ENCODE assay signal across 23 cellular contexts in genomic region chr3:24222165-24222805, GRCh38.
DNase-seq lines count a peak whose midpoint lies in the region; ATAC-seq, FAIRE-seq and TF ChIP-seq lines count a peak whose summit lies in the region.
"Had no signal": no experiment of that assay in that cellular context is flagged by ENCODE, and none has a peak within 500 bp of the region (broad histone marks: within the 10 kb centered on the region; RNA-seq: fewer than 3 reads in every experiment).

No MANE protein-coding gene starts in this region.

- no peaks in the 10 kb centered on the region for H3K79me1 ChIP-seq in H1 (ENCODE audit: low read depth, low read length)

- no peak overlapping the region for H2BK20ac ChIP-seq in H1 (ENCODE audit: low read length)

- H4K91ac ChIP-seq in H1 (replicated peaks; ENCODE audit: insufficient read length, low read length) = no peak overlapping the region

- no peaks in the 10 kb centered on the region for H3K23me2 ChIP-seq in H1 (ENCODE audit: low read depth, low read length)

- H3K4ac ChIP-seq in H1 (replicated peaks; ENCODE audit: insufficient read length, low read depth, low read length) = no peak overlapping the region

- no peak for TF ChIP-seq EP300 in H1 (IDR thresholded peaks at IDR 0.05; ENCODE audit: borderline replicate concordance in 1 of 2, low read depth in 2 of 2, low read length in 2 of 2)

- no peaks in the 10 kb centered on the region for H3K27me3 Mint-ChIP-seq in activated naive CD4-positive, alpha-beta T cell treated with anti-CD3 and anti-CD28 coated beads, Interleukin-2, amount 10 ng/mL, durations not matched to agents 7 days and 5 days

- no peak for TF ChIP-seq CTCF in AG10803 (conservative IDR thresholded peaks at IDR 0.05; ENCODE audit: low read length)
- TF ChIP-seq CTCF in H1 (IDR thresholded peaks at IDR 0.05; ENCODE audit: control extremely low read depth in 1 of 3, insufficient read depth in 1 of 3, low read depth in 1 of 3, low read length in 3 of 3) = no peak
- TF ChIP-seq CTCF in GM13977 (IDR thresholded peaks at IDR 0.05; ENCODE audit: extremely low read depth, insufficient read depth, missing control alignments) = no peak

- no peak overlapping the region for H4K5ac ChIP-seq in H1 (ENCODE audit: insufficient read length, low read depth, low read length)

- no peak overlapping the region for H3K9ac ChIP-seq in H1 (replicated peaks in 1 of 4; ENCODE audit: extremely low read depth in 1 of 4, low read depth in 3 of 4, low read length in 3 of 4)

- H3K4me1 Mint-ChIP-seq in activated naive CD4-positive, alpha-beta T cell treated with anti-CD3 and anti-CD28 coated beads, Interleukin-2, amount 10 ng/mL, durations not matched to agents 7 days and 5 days = no peaks in the 10 kb centered on the region
- H3K4me1 Mint-ChIP-seq: activated CD4-positive, alpha-beta T cell treated with anti-CD3 and anti-CD28 coated beads, Interleukin-2, amount 10 ng/mL, durations not matched to agents 24 days and 14 days had no signal

- H3K23ac ChIP-seq in H1 (ENCODE audit: insufficient read length) = no peak overlapping the region

- H3K4me3 ChIP-seq in AG10803 (ENCODE audit: low read length) (no peak overlapping the region), H1 (ENCODE audit: extremely low read depth in 1 of 4, insufficient read depth in 2 of 4, low read depth in 3 of 4, low read length in 4 of 4) (no peak overlapping the region)
- H3K4me3 ChIP-seq: breast epithelium, left lung, prostate gland, SK-N-MC had no signal

- H2BK12ac ChIP-seq in H1 (ENCODE audit: low read depth, low read length) = peak overlapping the region; percentile 54; the same call in 1 of the 2 replicates

- CTCF ChIA-PET in H1 (lab: Charles Lee; ENCODE audit: partially characterized antibody) = interaction anchor here (1.3 to 4.4 kb wide), 3 partner anchors 24 to 133 kb away, joined by 3 to 25 read pairs (median 8); no protein-coding TSS in a partner anchor
- CTCF ChIA-PET in activated naive CD4-positive, alpha-beta T cell treated with anti-CD3 and anti-CD28 coated beads, Interleukin-2, amount 10 ng/mL, durations not matched to agents 7 days and 5 days (lab: Charles Lee) = no interaction called here

- no peak overlapping the region for H3K14ac ChIP-seq in H1 (ENCODE audit: insufficient read length)

- H3K56ac ChIP-seq in H1 (replicated peaks; ENCODE audit: insufficient read length, low read depth, low read length) = no peak overlapping the region

- H4K8ac ChIP-seq in H1 (ENCODE audit: extremely low read depth, insufficient read depth, low read length) = no peak overlapping the region

- H3K27me3 ChIP-seq in H1 (replicated peaks in 1 of 4; ENCODE audit: control insufficient read depth in 3 of 4, extremely low read depth in 1 of 4, insufficient read depth in 3 of 4, low read length in 3 of 4) = peaks cover 0 to 1% (median 0%) of the 10 kb centered on the region in 4 experiments; a peak in 1 of 7 replicates
- H3K27me3 ChIP-seq: breast epithelium, left lung had no signal

- no peak for TF ChIP-seq RAD21 in H1 (IDR thresholded peaks at IDR 0.05 in 1 of 2, conservative IDR thresholded peaks at IDR 0.05 in 1 of 2; ENCODE audit: low read depth in 2 of 2, low read length in 2 of 2)

- FAIRE-seq in H1 (lab: Jason Lieb, UNC) = no peak
- FAIRE-seq: GM12891 had no signal

- no peaks in the 10 kb centered on the region for H4K20me1 ChIP-seq in H1 (replicated peaks in 1 of 2; ENCODE audit: control insufficient read depth in 1 of 2, insufficient read depth in 2 of 2, low read length in 2 of 2)

- H3K18ac ChIP-seq in H1 (ENCODE audit: extremely low read depth, low read length) = no peak overlapping the region

- ATAC-seq in GM18511 (IDR thresholded peaks at IDR 0.05; ENCODE audit: unreplicated experiment) = no peak
- ATAC-seq: left lung; stimulated activated naive B cell treated with anti-CD40 and anti-IgM and Interleukin-4, amounts not matched to agents 10 μg/mL and 1 μg/mL and 100 μg/mL, for 72 hours had no signal

- no peak overlapping the region for H2BK5ac ChIP-seq in H1 (ENCODE audit: low read depth, low read length)

- H3K9me3 Mint-ChIP-seq in activated naive CD4-positive, alpha-beta T cell treated with anti-CD3 and anti-CD28 coated beads, Interleukin-2, amount 10 ng/mL, durations not matched to agents 7 days and 5 days = no peaks in the 10 kb centered on the region
- H3K9me3 Mint-ChIP-seq: activated CD4-positive, alpha-beta T cell treated with anti-CD3 and anti-CD28 coated beads, Interleukin-2, amount 10 ng/mL, durations not matched to agents 24 days and 14 days; stimulated activated naive B cell treated with anti-CD40 and anti-IgM and Interleukin-4, amounts not matched to agents 10 μg/mL and 1 μg/mL and 100 μg/mL, for 72 hours had no signal

- WGBS in H1 (ENCODE audit: extremely low coverage in 1 of 2, insufficient coverage in 1 of 2, insufficient read length in 1 of 2, insufficient replicate concordance in 2 of 2, low coverage in 1 of 2, low lambda C conversion rate in 2 of 2, missing lambda C conversion rate in 1 of 2), 2 experiments = 90% methylated on average over 3 of the region's 4 CpGs; no CpG with 5 or more reads in 1 of the 2 experiments

- no peak for TF ChIP-seq POLR2A in H1 (IDR thresholded peaks at IDR 0.05; ENCODE audit: control extremely low read depth in 1 of 2, low read depth in 2 of 2, low read length in 2 of 2)

- no peak overlapping the region for H3K27ac Mint-ChIP-seq in activated naive CD4-positive, alpha-beta T cell treated with anti-CD3 and anti-CD28 coated beads, Interleukin-2, amount 10 ng/mL, durations not matched to agents 7 days and 5 days
- H3K27ac Mint-ChIP-seq: activated CD4-positive, alpha-beta T cell treated with anti-CD3 and anti-CD28 coated beads, Interleukin-2, amount 10 ng/mL, durations not matched to agents 24 days and 14 days; stimulated activated naive B cell treated with anti-CD40 and anti-IgM and Interleukin-4, amounts not matched to agents 10 μg/mL and 1 μg/mL and 100 μg/mL, for 72 hours had no signal

- H3K36me3 Mint-ChIP-seq in activated naive CD4-positive, alpha-beta T cell treated with anti-CD3 and anti-CD28 coated beads, Interleukin-2, amount 10 ng/mL, durations not matched to agents 7 days and 5 days = no peaks in the 10 kb centered on the region

- no peak overlapping the region for H3K4me3 Mint-ChIP-seq in activated naive CD4-positive, alpha-beta T cell treated with anti-CD3 and anti-CD28 coated beads, Interleukin-2, amount 10 ng/mL, durations not matched to agents 7 days and 5 days
- H3K4me3 Mint-ChIP-seq: activated CD4-positive, alpha-beta T cell treated with anti-CD3 and anti-CD28 coated beads, Interleukin-2, amount 10 ng/mL, durations not matched to agents 24 days and 14 days; stimulated activated naive B cell treated with anti-CD40 and anti-IgM and Interleukin-4, amounts not matched to agents 10 μg/mL and 1 μg/mL and 100 μg/mL, for 72 hours had no signal

- H2BK120ac ChIP-seq in H1 (replicated peaks; ENCODE audit: low read depth, low read length) = no peak overlapping the region

- POLR2A ChIA-PET in H1 (lab: Charles Lee; ENCODE audit: partially characterized antibody) = no interaction called here

- no peaks in the 10 kb centered on the region for H3K79me2 ChIP-seq in H1 (ENCODE audit: control insufficient read depth in 1 of 2, insufficient read depth in 2 of 2, low read length in 2 of 2)

- no peak overlapping the region for H2AFZ ChIP-seq in H1 (ENCODE audit: low read length)

- no peak overlapping the region for H3K27ac ChIP-seq in H1 (ENCODE audit: low read depth, low read length)
- H3K27ac ChIP-seq: left lung, prostate gland, SK-N-MC had no signal

- H3K4me1 ChIP-seq in H1 (replicated peaks in 1 of 4; ENCODE audit: control insufficient read depth in 3 of 4, insufficient read depth in 4 of 4, low read length in 3 of 4) = peaks cover 0 to 8% (median 4%) of the 10 kb centered on the region in 4 experiments; a peak in 3 of 7 replicates
- H3K4me1 ChIP-seq: prostate gland had no signal

- H2AK5ac ChIP-seq in H1 (ENCODE audit: low read depth, low read length) = no peak overlapping the region

- H3K4me2 ChIP-seq in H1 (ENCODE audit: insufficient read depth in 1 of 2, low read depth in 2 of 2, low read length in 2 of 2) = no peak overlapping the region

- H3K36me3 ChIP-seq in H1 (ENCODE audit: control insufficient read depth in 2 of 4, insufficient read depth in 4 of 4, low read length in 3 of 4) = no peaks in the 10 kb centered on the region
- H3K36me3 ChIP-seq: breast epithelium, left lung, prostate gland had no signal

- H3K9me3 ChIP-seq in H1 (ENCODE audit: insufficient read depth in 2 of 2, low read depth in 1 of 2, low read length in 1 of 2) = no peaks in the 10 kb centered on the region
- H3K9me3 ChIP-seq: breast epithelium, left lung, prostate gland had no signal

- in situ Hi-C loops in GM13977 (cut with MboI; ENCODE audit: low pct_unique_long_range_greater_than_20kb, low sequenced_read_pairs, unreplicated experiment) = no loop called here

- DNase-seq in AG10803 (ENCODE audit: low read depth) (peak; percentile 89), LHCN-M2 (ENCODE audit: low read depth) (peak; percentile 27), H1 (ENCODE audit: low read depth in 1 of 2, low spot score in 2 of 2) (no peak), myocyte (ENCODE audit: low read depth) (peak; percentile 40), GM13977 (ENCODE audit: low spot score) (no peak)
- DNase-seq in effector CD4-positive, alpha-beta T cell = no peak
- DNase-seq in activated naive CD4-positive, alpha-beta T cell treated with anti-CD3 and anti-CD28 coated beads, Interleukin-2, amount 10 ng/mL, durations not matched to agents 7 days and 5 days = no peak
- DNase-seq: ACHN; activated CD4-positive, alpha-beta T cell treated with anti-CD3 and anti-CD28 coated beads, Interleukin-2, amount 10 ng/mL, durations not matched to agents 24 days and 14 days; activated naive CD4-positive, alpha-beta T cell treated with anti-CD3 and anti-CD28 coated beads, Interleukin-2, amount 50 U/mL, for 16 hours; activated T-cell treated with anti-CD3 and anti-CD28 coated beads for 4 hours; left lung; MM.1S; NCI-H1694; NCI-H524; stimulated activated CD4-positive, alpha-beta T cell treated with anti-CD3 and anti-CD28 coated beads, Interleukin-12 subunit alpha, Interleukin-12 subunit beta, amount 100 ng/mL, for 4 hours; stimulated activated naive B cell treated with anti-CD40 and anti-IgM and Interleukin-4, amounts not matched to agents 10 μg/mL and 1 μg/mL and 100 μg/mL, for 72 hours; T1000 had no signal

- no peak overlapping the region for H2BK15ac ChIP-seq in H1 (ENCODE audit: low read length)

TF ChIP-seq in H1, 55 proteins besides CTCF, POLR2A, EP300 and RAD21:
- TF ChIP-seq SIRT6 (IDR thresholded peaks at IDR 0.05; ENCODE audit: low read length) (no peak), KDM1A (IDR thresholded peaks at IDR 0.05; ENCODE audit: borderline replicate concordance, low read length) (no peak), BRCA1 (IDR thresholded peaks at IDR 0.05; ENCODE audit: low read depth, low read length) (no peak), RNF2 (IDR thresholded peaks at IDR 0.05; ENCODE audit: borderline replicate concordance, low read depth, low read length, missing control alignments, poor library complexity, severe bottlenecking) (no peak)

Comparison
In these comparisons a context has a peak if more than half of its experiments do, and no peak if none do; other contexts are left out.
1. DNase-seq: peak in AG10803 (single experiment), LHCN-M2 (single experiment) and myocyte (single experiment); none in H1 (0 of 2), effector CD4-positive, alpha-beta T cell (single experiment), GM13977 (single experiment) and activated naive CD4-positive, alpha-beta T cell treated with anti-CD3 and anti-CD28 coated beads, Interleukin-2, amount 10 ng/mL, durations not matched to agents 7 days and 5 days (single experiment).